Comparison of ENCODE assay signal across 23 cellular contexts in the genomic region with DNA sequence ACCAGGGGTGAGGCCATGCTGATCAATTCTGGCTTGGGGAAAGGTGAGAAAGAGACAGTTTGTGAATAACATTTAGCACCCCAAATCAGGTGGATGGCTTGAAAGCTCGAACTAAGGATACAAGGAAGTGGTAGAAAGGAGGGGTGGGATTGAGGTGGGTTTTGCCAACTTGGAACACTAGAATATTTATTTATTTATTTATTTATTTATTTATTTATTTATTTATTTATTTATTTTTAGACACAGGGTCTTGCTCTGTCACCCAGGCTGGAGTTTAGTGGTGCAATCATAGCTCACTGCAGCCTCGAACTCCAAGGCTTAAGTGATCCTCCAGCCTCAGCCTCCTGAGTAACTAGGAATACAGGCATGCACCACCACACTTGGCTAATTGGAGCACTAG. TPM values are rescaled to one million over a fixed set of nuclear protein-coding genes. Genes with fewer than 3 reads are reported as not detected.
"Had no signal": no experiment of that assay in that cellular context is flagged by ENCODE, and none has a peak within 500 bp of the region (broad histone marks: within the 10 kb centered on the region; RNA-seq: fewer than 3 reads in every experiment).

No MANE protein-coding gene starts in this region.

- H3K36me3 Mint-ChIP-seq: natural killer cell treated with Interleukin-12 subunit alpha and Interleukin-12 subunit beta and Interleukin-15 and Interleukin-18, amount 100 ng/mL, for 72 hours; neural progenitor cell; stimulated activated memory B cell treated with anti-CD40 and anti-IgM and Interleukin-4, amounts not matched to agents 10 μg/mL and 1 μg/mL and 100 μg/mL, for 72 hours had no signal

- H3K4me3 ChIP-seq: dorsolateral prefrontal cortex, hepatocyte, neural progenitor cell, psoas muscle, right lobe of liver, spleen, testis, uterus had no signal

- H3K4me1 ChIP-seq: parathyroid adenoma, psoas muscle, right lobe of liver, spleen had no signal

- H3K36me3 ChIP-seq: neural progenitor cell, right lobe of liver, spleen, uterus had no signal

- H3K27ac ChIP-seq: dorsolateral prefrontal cortex, hepatocyte, neural progenitor cell, parathyroid adenoma, psoas muscle, right lobe of liver, spleen had no signal

- H3K27me3 ChIP-seq: hepatocyte, neural progenitor cell, right lobe of liver, testis, uterus had no signal

- H3K4me3 Mint-ChIP-seq: mesothelial cell of epicardium; natural killer cell treated with Interleukin-12 subunit alpha and Interleukin-12 subunit beta and Interleukin-15 and Interleukin-18, amount 100 ng/mL, for 72 hours; neural progenitor cell; stimulated activated memory B cell treated with anti-CD40 and anti-IgM and Interleukin-4, amounts not matched to agents 10 μg/mL and 1 μg/mL and 100 μg/mL, for 72 hours; stimulated activated naive CD8-positive, alpha-beta T cell treated with anti-CD3 and anti-CD28 coated beads, Interleukin-15, Interleukin-2, amounts not matched to agents 100 ng/mL and 50 ng/mL, for 24 hours had no signal

- H2AFZ ChIP-seq: hepatocyte, neural progenitor cell, parathyroid adenoma had no signal

- H3K79me2 ChIP-seq: hepatocyte, parathyroid adenoma had no signal

- H3K4me2 ChIP-seq: hepatocyte had no signal

- H3K9ac ChIP-seq: neural progenitor cell, parathyroid adenoma had no signal

- DNase-seq: cortex of kidney; dorsolateral prefrontal cortex; effector CD8-positive, alpha-beta T cell; foreskin melanocyte; kidney glomerular epithelial cell; nucleus accumbens; psoas muscle; retina; right lobe of liver; spleen; stimulated activated CD4-positive, alpha-beta T cell treated with anti-CD3 and anti-CD28 coated beads, Interleukin-15, amount 100 ng/mL, for 24 hours; stimulated activated CD4-positive, alpha-beta T cell treated with anti-CD3 and anti-CD28 coated beads, Interleukin-1b, Interleukin-23, amount 100 ng/mL, for 48 hours; stimulated activated CD4-positive, alpha-beta T cell treated with anti-CD3 and anti-CD28 coated beads, Interleukin-4, amount 100 ng/mL, for 24 hours; testis; trophoblast cell; uterus had no signal

- H3K4me1 Mint-ChIP-seq: stimulated activated memory B cell treated with anti-CD40 and anti-IgM and Interleukin-4, amounts not matched to agents 10 μg/mL and 1 μg/mL and 100 μg/mL, for 72 hours had no signal

- ATAC-seq: natural killer cell treated with Interleukin-12 subunit alpha and Interleukin-12 subunit beta and Interleukin-15 and Interleukin-18, amount 100 ng/mL, for 72 hours; psoas muscle; right lobe of liver; stimulated activated memory B cell treated with anti-CD40 and anti-IgM and Interleukin-4, amounts not matched to agents 10 μg/mL and 1 μg/mL and 100 μg/mL, for 72 hours had no signal

- H3K9me3 Mint-ChIP-seq: natural killer cell treated with Interleukin-12 subunit alpha and Interleukin-12 subunit beta and Interleukin-15 and Interleukin-18, amount 100 ng/mL, for 72 hours; stimulated activated naive CD8-positive, alpha-beta T cell treated with anti-CD3 and anti-CD28 coated beads, Interleukin-15, Interleukin-2, amounts not matched to agents 100 ng/mL and 50 ng/mL, for 24 hours had no signal

- H3K9me3 ChIP-seq: psoas muscle, right lobe of liver, testis, uterus had no signal

- H3K27ac Mint-ChIP-seq: mesothelial cell of epicardium; natural killer cell treated with Interleukin-12 subunit alpha and Interleukin-12 subunit beta and Interleukin-15 and Interleukin-18, amount 100 ng/mL, for 72 hours; neural progenitor cell; stimulated activated memory B cell treated with anti-CD40 and anti-IgM and Interleukin-4, amounts not matched to agents 10 μg/mL and 1 μg/mL and 100 μg/mL, for 72 hours; stimulated activated naive CD8-positive, alpha-beta T cell treated with anti-CD3 and anti-CD28 coated beads, Interleukin-15, Interleukin-2, amounts not matched to agents 100 ng/mL and 50 ng/mL, for 24 hours had no signal

RNA-seq across cellular contexts. Expression of a gene that starts 31.0 kb away (rescaled TPM):
- total RNA-seq: natural killer cell treated with Interleukin-12 subunit alpha and Interleukin-12 subunit beta and Interleukin-15 and Interleukin-18, amount 100 ng/mL, for 72 hours had no signal
